Comparison of ENCODE assay signal across 19 cellular contexts in genomic region chr3:100359030-100359429, GRCh38. TPM values are rescaled to one million over a fixed set of nuclear protein-coding genes. Genes with fewer than 3 reads are reported as not detected.
A peak's percentile ranks its signal among the peaks of the same experiment; 100 is the strongest.
DNase-seq lines count a peak whose midpoint lies in the region; ATAC-seq and TF ChIP-seq lines count a peak whose summit lies in the region.
"Had no signal": no experiment of that assay in that cellular context is flagged by ENCODE, and none has a peak within 500 bp of the region (broad histone marks: within the 10 kb centered on the region; RNA-seq: fewer than 3 reads in every experiment).

No MANE protein-coding gene starts in this region.

- intact Hi-C loops in cardiac septum (cut with DNase I) = no loop called here
- intact Hi-C loops in psoas muscle (cut with DNase I) = no loop called here

- WGBS in psoas muscle, 3 donors = 89 to 96% (median 91%) methylated on average over 3 of the region's 3 CpGs

- no peaks in the 10 kb centered on the region for H3K4me1 ChIP-seq in CD4-positive, CD25-positive, alpha-beta regulatory T cell (ENCODE audit: control insufficient read depth, insufficient read depth, low read length, poor library complexity, severe bottlenecking)
- H3K4me1 ChIP-seq in psoas muscle = no peaks in the 10 kb centered on the region

- H3K4me3 Mint-ChIP-seq in T-helper 1 cell treated with Interleukin-12 subunit alpha and Interleukin-12 subunit beta and Interleukin-4 antibody, amounts not matched to agents 30 μg/mL and 1 μg/mL, for 36 hours = no peak overlapping the region
- no peak overlapping the region for H3K4me3 Mint-ChIP-seq in CD4-positive, CD25-positive, alpha-beta regulatory T cell
- no peak overlapping the region for H3K4me3 Mint-ChIP-seq in WTC11
- H3K4me3 Mint-ChIP-seq in naive thymus-derived CD8-positive, alpha-beta T cell = no peak overlapping the region
- H3K4me3 Mint-ChIP-seq: H9, IgD-negative memory B cell had no signal

- no peaks in the 10 kb centered on the region for H3K4me1 Mint-ChIP-seq in T-helper 1 cell treated with Interleukin-12 subunit alpha and Interleukin-12 subunit beta and Interleukin-4 antibody, amounts not matched to agents 30 μg/mL and 1 μg/mL, for 36 hours (ENCODE audit: low read depth)
- peaks cover 0 to 4% (median 0%) of the 10 kb centered on the region in 4 donors for H3K4me1 Mint-ChIP-seq in CD4-positive, CD25-positive, alpha-beta regulatory T cell
- H3K4me1 Mint-ChIP-seq in WTC11 = no peaks in the 10 kb centered on the region
- no peaks in the 10 kb centered on the region for H3K4me1 Mint-ChIP-seq in naive thymus-derived CD8-positive, alpha-beta T cell
- H3K4me1 Mint-ChIP-seq: H9, IgD-negative memory B cell had no signal

- CTCF ChIA-PET in WTC11 (lab: Charles Lee) = interaction anchor here (1.3 kb wide), 1 partner anchor 134 kb away, joined by 3 read pairs; the partner anchor contains the start of gene TMEM45A

- DNase-seq in T-helper 1 cell (no peak), WTC11 (ENCODE audit: low spot score) (no peak), cardiac septum (ENCODE audit: low spot score) (no peak), C1 segment of cervical spinal cord (lab: John Stamatoyannopoulos, UW) (no peak), psoas muscle (no peak)
- no peak for DNase-seq in CD4-positive, CD25-positive, alpha-beta regulatory T cell
- no peak for DNase-seq in naive thymus-derived CD8-positive, alpha-beta T cell
- DNase-seq: DMS153, GDM1, H9, Karpas-422, NCI-H1417 treated with DMSO at 0.1 percent for 48 hours, NCI-H1930, NCI-H345, NCI-H524 treated with DMSO at 0.1 percent for 48 hours, PC-3 had no signal

- H3K4me3 ChIP-seq in CD4-positive, CD25-positive, alpha-beta regulatory T cell (ENCODE audit: low read depth, low read length) = no peak overlapping the region
- no peak overlapping the region for H3K4me3 ChIP-seq in psoas muscle

- no peak for ATAC-seq in CD4-positive, CD25-positive, alpha-beta regulatory T cell (ENCODE audit: low read depth in 2 of 2)
- ATAC-seq in WTC11 = no peak
- no peak for ATAC-seq in naive thymus-derived CD8-positive, alpha-beta T cell
- no peak for ATAC-seq in psoas muscle
- ATAC-seq: PC-3 had no signal

- H3K36me3 ChIP-seq in CD4-positive, CD25-positive, alpha-beta regulatory T cell (ENCODE audit: control insufficient read depth, insufficient read depth, low read length) = peaks cover 35% of the 10 kb centered on the region
- peaks cover 18 to 96% of the 10 kb centered on the region in 2 donors for H3K36me3 ChIP-seq in psoas muscle (ENCODE audit: insufficient read depth in 1 of 2, low read depth in 1 of 2)

- peaks cover 4% of the 10 kb centered on the region for H3K9me3 Mint-ChIP-seq in T-helper 1 cell treated with Interleukin-12 subunit alpha and Interleukin-12 subunit beta and Interleukin-4 antibody, amounts not matched to agents 30 μg/mL and 1 μg/mL, for 36 hours
- peaks cover 0 to 4% (median 0%) of the 10 kb centered on the region in 7 donors for H3K9me3 Mint-ChIP-seq in CD4-positive, CD25-positive, alpha-beta regulatory T cell
- H3K9me3 Mint-ChIP-seq in WTC11 = peaks cover 9% of the 10 kb centered on the region
- peaks cover 0 to 9% (median 2%) of the 10 kb centered on the region in 9 donors for H3K9me3 Mint-ChIP-seq in naive thymus-derived CD8-positive, alpha-beta T cell

- no peaks in the 10 kb centered on the region for H3K27me3 ChIP-seq in CD4-positive, CD25-positive, alpha-beta regulatory T cell (ENCODE audit: control insufficient read depth, insufficient read depth, low read length)
- H3K27me3 ChIP-seq in psoas muscle (ENCODE audit: insufficient read depth in 3 of 3, low read length in 2 of 3) = no peaks in the 10 kb centered on the region

- TF ChIP-seq CTCF in WTC11 (IDR thresholded peaks at IDR 0.05) (no peak), psoas muscle (IDR thresholded peaks at IDR 0.05) (no peak)

- H3K27ac Mint-ChIP-seq in T-helper 1 cell treated with Interleukin-12 subunit alpha and Interleukin-12 subunit beta and Interleukin-4 antibody, amounts not matched to agents 30 μg/mL and 1 μg/mL, for 36 hours = peak overlapping the region; percentile 41
- peak overlapping the region in 2 of 3 donors; percentile 5 to 47 for H3K27ac Mint-ChIP-seq in CD4-positive, CD25-positive, alpha-beta regulatory T cell
- H3K27ac Mint-ChIP-seq in WTC11 = 0 out of 2 replicates have a peak overlapping the region, but pooled peaks have one; percentile 54
- H3K27ac Mint-ChIP-seq in naive thymus-derived CD8-positive, alpha-beta T cell = peak overlapping the region in 6 of 10 donors; percentile 3 to 61 (median 10)

- no peaks in the 10 kb centered on the region for H3K9me3 ChIP-seq in CD4-positive, CD25-positive, alpha-beta regulatory T cell (ENCODE audit: control insufficient read depth in 2 of 2, low read length in 2 of 2)
- H3K9me3 ChIP-seq in psoas muscle = no peaks in the 10 kb centered on the region

- peaks cover 46% of the 10 kb centered on the region for H3K36me3 Mint-ChIP-seq in T-helper 1 cell treated with Interleukin-12 subunit alpha and Interleukin-12 subunit beta and Interleukin-4 antibody, amounts not matched to agents 30 μg/mL and 1 μg/mL, for 36 hours (ENCODE audit: low read depth)
- H3K36me3 Mint-ChIP-seq in CD4-positive, CD25-positive, alpha-beta regulatory T cell = peaks cover 41% of the 10 kb centered on the region
- peaks cover 27% of the 10 kb centered on the region for H3K36me3 Mint-ChIP-seq in WTC11
- peaks cover 9 to 75% (median 38%) of the 10 kb centered on the region in 3 donors for H3K36me3 Mint-ChIP-seq in naive thymus-derived CD8-positive, alpha-beta T cell

- POLR2A ChIA-PET in WTC11 (lab: Charles Lee) = no interaction called here
- POLR2A ChIA-PET in naive thymus-derived CD8-positive, alpha-beta T cell (lab: Charles Lee) = no interaction called here

- no peak overlapping the region for H3K27ac ChIP-seq in CD4-positive, CD25-positive, alpha-beta regulatory T cell (ENCODE audit: insufficient read depth, low read length, poor library complexity, severe bottlenecking)
- no peak overlapping the region for H3K27ac ChIP-seq in psoas muscle
- H3K27ac ChIP-seq: 22Rv1 had no signal

- H3K27me3 Mint-ChIP-seq in T-helper 1 cell treated with Interleukin-12 subunit alpha and Interleukin-12 subunit beta and Interleukin-4 antibody, amounts not matched to agents 30 μg/mL and 1 μg/mL, for 36 hours (ENCODE audit: low read depth) = no peaks in the 10 kb centered on the region
- no peaks in the 10 kb centered on the region for H3K27me3 Mint-ChIP-seq in CD4-positive, CD25-positive, alpha-beta regulatory T cell
- H3K27me3 Mint-ChIP-seq in WTC11 (ENCODE audit: low read depth) = no peaks in the 10 kb centered on the region
- no peaks in the 10 kb centered on the region for H3K27me3 Mint-ChIP-seq in naive thymus-derived CD8-positive, alpha-beta T cell
- H3K27me3 Mint-ChIP-seq: IgD-negative memory B cell had no signal

TF ChIP-seq in WTC11, 78 proteins besides CTCF, POLR2A, EP300 and RAD21 (continues in another document):
- no peak for TF ChIP-seq USF2 (CRISPR knock-in tag; IDR thresholded peaks at IDR 0.05)
- TF ChIP-seq ERG (CRISPR knock-in tag; IDR thresholded peaks at IDR 0.05) = no peak
- no peak for TF ChIP-seq NFATC4 (CRISPR knock-in tag; IDR thresholded peaks at IDR 0.05)

RNA-seq across cellular contexts. Expression of gene NIT2, which starts 24.5 kb away (rescaled TPM):
- 26.1 TPM for total RNA-seq in CD4-positive, CD25-positive, alpha-beta regulatory T cell
- polyA plus RNA-seq in CD4-positive, CD25-positive, alpha-beta regulatory T cell = 10 to 100 TPM; 35.7 to 49.4 (median 44.9) TPM
- 23.8 to 27.3 TPM (median 24.0 TPM) in 3 replicates for total RNA-seq in WTC11 (2021)
- total RNA-seq in naive thymus-derived CD8-positive, alpha-beta T cell = 10 to 100 TPM; 28.6 to 31.4 TPM
- 10 to 100 TPM; 35.8 to 43.8 (median 40.1) TPM for polyA plus RNA-seq in naive thymus-derived CD8-positive, alpha-beta T cell
- 41.0 TPM for total RNA-seq in cardiac septum
- total RNA-seq in psoas muscle = 10 to 100 TPM; 36.8 to 60.7 (median 44.3) TPM
- 10 to 100 TPM; 15.3 to 25.3 (median 25.1) TPM for polyA plus RNA-seq in psoas muscle

RNA-seq across cellular contexts. Expression of gene TOMM70, which starts 41.9 kb away (rescaled TPM):
- total RNA-seq in CD4-positive, CD25-positive, alpha-beta regulatory T cell = 26.0 TPM
- 10 to 100 TPM; 12.4 to 22.2 (median 17.0) TPM for polyA plus RNA-seq in CD4-positive, CD25-positive, alpha-beta regulatory T cell
- total RNA-seq in WTC11 (2021) = 46.8 to 59.2 TPM (median 47.7 TPM) in 3 replicates
- total RNA-seq in naive thymus-derived CD8-positive, alpha-beta T cell = 10 to 100 TPM; 42.3 to 46.8 TPM
- polyA plus RNA-seq in naive thymus-derived CD8-positive, alpha-beta T cell = 10 to 100 TPM; 14.6 to 21.7 (median 16.5) TPM
- total RNA-seq in cardiac septum = 54.0 TPM
- 10 to 100 TPM; 67.8 to 94.5 (median 84.1) TPM for total RNA-seq in psoas muscle
- 10 to 100 TPM; 51.1 to 97.2 (median 76.1) TPM for polyA plus RNA-seq in psoas muscle

RNA-seq across cellular contexts. Expression of gene LNP1, which starts 42.3 kb away (rescaled TPM):
- 0.74 TPM for total RNA-seq in CD4-positive, CD25-positive, alpha-beta regulatory T cell
- 1 to 10 TPM in 1 of 4 donors, under 1 TPM in 3; 0.73 to 2.0 (median 0.91) TPM for polyA plus RNA-seq in CD4-positive, CD25-positive, alpha-beta regulatory T cell
- total RNA-seq in WTC11 (2021) (6.7 to 7.9 TPM (median 6.8 TPM) in 3 replicates), cardiac septum (4.6 TPM), psoas muscle (1 to 10 TPM; 1.6 to 3.2 (median 1.9) TPM)
- total RNA-seq in naive thymus-derived CD8-positive, alpha-beta T cell = 1 to 10 TPM; 2.1 to 2.4 TPM
- 1 to 10 TPM in 1 of 3 donors, under 1 TPM in 2; 0.40 to 2.0 (median 0.66) TPM for polyA plus RNA-seq in naive thymus-derived CD8-positive, alpha-beta T cell
- polyA plus RNA-seq in psoas muscle = 1 to 10 TPM in 2 of 3 donors, under 1 TPM in 1; 0.96 to 5.1 (median 1.2) TPM
